ENCODE assay signal across 9 cellular contexts in the genomic region with DNA sequence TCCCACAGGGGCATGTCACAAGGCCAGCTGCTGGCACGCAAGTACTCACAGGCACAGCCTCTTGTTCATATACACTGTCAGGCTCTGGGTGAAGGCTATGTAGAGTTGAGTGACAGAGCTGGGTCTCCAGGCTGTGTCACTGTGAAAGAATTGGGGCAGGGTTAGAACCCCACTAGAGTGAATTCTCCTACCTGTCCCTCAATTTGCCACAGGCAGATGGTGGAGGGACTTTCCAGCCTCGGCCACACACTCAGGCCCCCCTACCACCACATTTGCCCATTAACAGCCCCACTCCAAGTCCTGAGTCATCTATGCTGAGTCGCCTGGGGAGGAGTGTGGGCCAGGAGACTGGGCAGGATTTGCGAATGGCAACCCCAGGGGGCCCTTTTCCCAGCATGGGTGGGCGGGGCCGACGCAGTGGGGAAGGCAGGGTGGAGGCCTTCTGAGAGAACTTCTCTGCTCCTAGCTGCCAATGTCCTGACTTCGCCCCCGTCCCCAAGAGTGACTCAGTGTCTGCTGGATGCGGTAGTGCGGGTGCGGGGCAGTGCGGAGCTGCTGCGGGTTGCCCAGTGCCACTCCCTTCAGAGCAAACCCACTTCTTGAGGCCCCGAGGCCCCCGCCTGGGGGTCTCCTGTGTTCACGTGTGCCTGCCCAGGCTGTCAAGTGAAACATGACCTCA. TPM values are rescaled to one million over a fixed set of nuclear protein-coding genes. Genes with fewer than 3 reads are reported as not detected.
DNase-seq lines count a peak whose midpoint lies in the region; ATAC-seq and TF ChIP-seq lines count a peak whose summit lies in the region.
"Had no signal": no experiment of that assay in that cellular context is flagged by ENCODE, and none has a peak within 500 bp of the region (broad histone marks: within the 10 kb centered on the region; RNA-seq: fewer than 3 reads in every experiment).

No MANE protein-coding gene starts in this region.

- H3K4me3 ChIP-seq in A673 (ENCODE audit: low read depth, low read length, poor library complexity, severe bottlenecking) (no peak overlapping the region), Peyer's patch (no peak overlapping the region), fibroblast of mammary gland (ENCODE audit: control insufficient read depth, low read depth, low read length) (no peak overlapping the region), retinal pigment epithelial cell (ENCODE audit: low read length) (no peak overlapping the region)

- no peak for TF ChIP-seq CTCF in A673 (conservative IDR thresholded peaks at IDR 0.05; ENCODE audit: low read depth, low read length)
- TF ChIP-seq CTCF in Peyer's patch (IDR thresholded peaks at IDR 0.05) = no peak
- no peak for TF ChIP-seq CTCF in fibroblast of mammary gland (conservative IDR thresholded peaks at IDR 0.05; ENCODE audit: control insufficient read depth, insufficient read depth, low read depth, low read length)
- TF ChIP-seq CTCF in retinal pigment epithelial cell (conservative IDR thresholded peaks at IDR 0.05; ENCODE audit: low read depth, low read length) = no peak

- peak overlapping the region; percentile 80 for H3K27ac ChIP-seq in A673 (ENCODE audit: low read depth, low read length, poor library complexity, severe bottlenecking)
- peak overlapping the region in 1 of 4 donors; percentile 52 for H3K27ac ChIP-seq in Peyer's patch

- POLR2A ChIA-PET in A673 (lab: Charles Lee; ENCODE audit: low non-redundant PET) = no interaction called here

- ATAC-seq in GM21619 (IDR thresholded peaks at IDR 0.05; ENCODE audit: unreplicated experiment) (no peak), HG02981 (IDR thresholded peaks at IDR 0.05; ENCODE audit: unreplicated experiment) (no peak)

- H3K9me3 ChIP-seq in A673 (ENCODE audit: low read depth, low read length, poor library complexity, severe bottlenecking) = no peaks in the 10 kb centered on the region
- no peaks in the 10 kb centered on the region for H3K9me3 ChIP-seq in Peyer's patch

- no peak for TF ChIP-seq POLR2A in Peyer's patch (IDR thresholded peaks at IDR 0.05)

- no TSS peak for BruUV-seq in A673 (replicated peaks; lab: Mats Ljungman, UMichigan)

- CTCF ChIA-PET in A673 (lab: Charles Lee) = interaction anchor here (0.6 to 1.4 kb wide), 3 partner anchors 20 to 184 kb away, joined by 3 to 10 read pairs (median 5); partner anchors contain the start of gene UBE2D2

- intact Hi-C loops in A673 (cut with micrococcal nuclease; ENCODE audit: unreplicated experiment) = loop anchor here (5.0 kb wide), 1 partner anchor 93 kb away; no protein-coding TSS in a partner anchor

- DNase-seq in A673 (ENCODE audit: low spot score) (peak; percentile 95), GDM1 (lab: John Stamatoyannopoulos, UW) (peak; percentile 26), Peyer's patch (peak in 2 of 3 donors; percentile 18 to 48), fibroblast of mammary gland (ENCODE audit: low read depth) (peak; percentile 89), retinal pigment epithelial cell (ENCODE audit: low read depth) (peak; percentile 62), T-helper 9 cell (no peak)

- H3K27me3 ChIP-seq in A673 (replicated peaks; ENCODE audit: insufficient read depth, low read depth, low read length, poor library complexity) (no peaks in the 10 kb centered on the region), Peyer's patch (peaks cover 0 to 18% of the 10 kb centered on the region in 2 donors)

- H3K36me3 ChIP-seq in A673 (ENCODE audit: insufficient read depth, low read length, poor library complexity, severe bottlenecking) = no peaks in the 10 kb centered on the region
- H3K36me3 ChIP-seq in Peyer's patch = no peaks in the 10 kb centered on the region

- H3K4me1 ChIP-seq in A673 (ENCODE audit: insufficient read depth, low read length, poor library complexity, severe bottlenecking) (peaks cover 48% of the 10 kb centered on the region), Peyer's patch (peaks cover 8 to 32% (median 21%) of the 10 kb centered on the region in 4 donors)

RNA-seq across cellular contexts. Expression of gene PSD2, which starts 50.3 kb away (rescaled TPM):
- total RNA-seq in A673 (2021) = 0.26 and 0.70 TPM in 2 replicates
- not detected for total RNA-seq in Peyer's patch
- total RNA-seq: glomerular endothelial cell had no signal
